In the genomic region with DNA sequence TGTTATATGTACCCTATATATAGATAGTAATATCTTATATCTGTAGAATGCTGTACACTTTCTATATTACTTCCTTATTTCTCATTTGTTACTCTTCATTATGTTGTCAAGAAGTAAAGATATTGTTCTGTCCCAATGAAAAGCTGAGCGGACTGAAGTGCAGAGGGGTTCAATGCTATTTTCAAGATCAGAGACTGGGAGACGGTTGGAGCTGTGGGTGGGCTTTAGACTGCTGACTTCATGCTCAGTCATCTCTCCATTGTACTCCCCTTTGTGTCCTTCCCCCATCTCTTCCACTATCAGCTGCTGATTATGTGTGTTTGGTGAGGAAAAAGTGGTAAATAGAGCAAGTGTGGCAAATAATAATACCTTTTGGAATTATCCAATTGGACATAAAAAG, we compare ENCODE assay signal across 29 cellular contexts.
"Had no signal": no experiment of that assay in that cellular context is flagged by ENCODE, and none has a peak within 500 bp of the region (broad histone marks: within the 10 kb centered on the region; RNA-seq: fewer than 3 reads in every experiment).

No MANE protein-coding gene starts in this region.

- H3K79me2 ChIP-seq: parathyroid adenoma had no signal

- H2AFZ ChIP-seq: parathyroid adenoma had no signal

- H3K4me3 Mint-ChIP-seq: naive thymus-derived CD4-positive, alpha-beta T cell; natural killer cell; nephron; stimulated activated effector memory CD8-positive, alpha-beta T cell treated with anti-CD3 and anti-CD28 coated beads, Interleukin-12 subunit alpha, Interleukin-12 subunit beta, amount 100 ng/mL, for 72 hours; stimulated activated naive B cell treated with anti-CD40 and anti-IgM and Interleukin-4, amounts not matched to agents 10 μg/mL and 1 μg/mL and 100 μg/mL, for 72 hours; stimulated activated naive CD8-positive, alpha-beta T cell treated with anti-CD3 and anti-CD28 coated beads, Interleukin-15, Interleukin-2, amounts not matched to agents 100 ng/mL and 50 ng/mL, for 24 hours; type B pancreatic cell had no signal

- ATAC-seq: naive thymus-derived CD4-positive, alpha-beta T cell; natural killer cell; psoas muscle; right cardiac atrium; right lobe of liver; stimulated activated effector memory CD8-positive, alpha-beta T cell treated with anti-CD3 and anti-CD28 coated beads, Interleukin-12 subunit alpha, Interleukin-12 subunit beta, amount 100 ng/mL, for 72 hours; stimulated activated naive B cell treated with anti-CD40 and anti-IgM and Interleukin-4, amounts not matched to agents 10 μg/mL and 1 μg/mL and 100 μg/mL, for 72 hours; upper lobe of right lung had no signal

- H3K9me3 ChIP-seq: neutrophil, ovary, psoas muscle, right lobe of liver, sigmoid colon, stomach, thoracic aorta, thyroid gland, tibial nerve, upper lobe of right lung, uterus had no signal

- H3K4me1 ChIP-seq: psoas muscle, right lobe of liver, stomach, thyroid gland, upper lobe of right lung, uterus had no signal

- H3K27ac Mint-ChIP-seq: naive thymus-derived CD4-positive, alpha-beta T cell; natural killer cell; nephron; progenitor cell of endocrine pancreas; stimulated activated effector memory CD8-positive, alpha-beta T cell treated with anti-CD3 and anti-CD28 coated beads, Interleukin-12 subunit alpha, Interleukin-12 subunit beta, amount 100 ng/mL, for 72 hours; stimulated activated naive B cell treated with anti-CD40 and anti-IgM and Interleukin-4, amounts not matched to agents 10 μg/mL and 1 μg/mL and 100 μg/mL, for 72 hours; stimulated activated naive CD8-positive, alpha-beta T cell treated with anti-CD3 and anti-CD28 coated beads, Interleukin-15, Interleukin-2, amounts not matched to agents 100 ng/mL and 50 ng/mL, for 24 hours; type B pancreatic cell had no signal

- H3K4me1 Mint-ChIP-seq: naive thymus-derived CD4-positive, alpha-beta T cell; natural killer cell; stimulated activated effector memory CD8-positive, alpha-beta T cell treated with anti-CD3 and anti-CD28 coated beads, Interleukin-12 subunit alpha, Interleukin-12 subunit beta, amount 100 ng/mL, for 72 hours; stimulated activated naive B cell treated with anti-CD40 and anti-IgM and Interleukin-4, amounts not matched to agents 10 μg/mL and 1 μg/mL and 100 μg/mL, for 72 hours had no signal

- H3K9me3 Mint-ChIP-seq: natural killer cell; nephron; stimulated activated effector memory CD8-positive, alpha-beta T cell treated with anti-CD3 and anti-CD28 coated beads, Interleukin-12 subunit alpha, Interleukin-12 subunit beta, amount 100 ng/mL, for 72 hours; stimulated activated naive CD8-positive, alpha-beta T cell treated with anti-CD3 and anti-CD28 coated beads, Interleukin-15, Interleukin-2, amounts not matched to agents 100 ng/mL and 50 ng/mL, for 24 hours had no signal

- H3K27me3 ChIP-seq: neutrophil, ovary, right lobe of liver, sigmoid colon, stomach, thyroid gland, tibial nerve, upper lobe of right lung, uterus had no signal

- H3K27me3 Mint-ChIP-seq: naive thymus-derived CD4-positive, alpha-beta T cell; progenitor cell of endocrine pancreas; stimulated activated naive CD8-positive, alpha-beta T cell treated with anti-CD3 and anti-CD28 coated beads, Interleukin-15, Interleukin-2, amounts not matched to agents 100 ng/mL and 50 ng/mL, for 24 hours had no signal

- H3K9ac ChIP-seq: parathyroid adenoma had no signal

- H3K27ac ChIP-seq: neutrophil, ovary, parathyroid adenoma, psoas muscle, right lobe of liver, sigmoid colon, stomach, thoracic aorta, thyroid gland, tibial nerve, upper lobe of right lung, uterus had no signal

- H3K36me3 ChIP-seq: neutrophil, ovary, right lobe of liver, sigmoid colon, stomach, thoracic aorta, thyroid gland, tibial nerve, upper lobe of right lung, uterus had no signal

- H3K36me3 Mint-ChIP-seq: naive thymus-derived CD4-positive, alpha-beta T cell; natural killer cell; stimulated activated effector memory CD8-positive, alpha-beta T cell treated with anti-CD3 and anti-CD28 coated beads, Interleukin-12 subunit alpha, Interleukin-12 subunit beta, amount 100 ng/mL, for 72 hours; stimulated activated naive B cell treated with anti-CD40 and anti-IgM and Interleukin-4, amounts not matched to agents 10 μg/mL and 1 μg/mL and 100 μg/mL, for 72 hours; type B pancreatic cell had no signal

- H3K4me3 ChIP-seq: ovary, psoas muscle, right lobe of liver, sigmoid colon, stomach, thoracic aorta, thyroid gland, tibial nerve, upper lobe of right lung, uterus had no signal

- DNase-seq: naive thymus-derived CD4-positive, alpha-beta T cell; natural killer cell; nucleus accumbens; ovary; posterior cingulate gyrus; psoas muscle; right cardiac atrium; right lobe of liver; sigmoid colon; small intestine; stimulated activated CD4-positive, alpha-beta T cell treated with anti-CD3 and anti-CD28 coated beads, Interleukin-15, amount 100 ng/mL, for 24 hours; stimulated activated CD4-positive, alpha-beta T cell treated with anti-CD3 and anti-CD28 coated beads, Interleukin-2, amount 100 ng/mL, for 24 hours; stimulated activated CD4-positive, alpha-beta T cell treated with anti-CD3 and anti-CD28 coated beads, Interleukin-2, amount 100 ng/mL, for 48 hours; stimulated activated CD4-positive, alpha-beta T cell treated with anti-CD3 and anti-CD28 coated beads, Interleukin-4, amount 100 ng/mL, for 24 hours; stimulated activated naive B cell treated with anti-CD40 and anti-IgM and Interleukin-4, amounts not matched to agents 10 μg/mL and 1 μg/mL and 100 μg/mL, for 72 hours; stimulated activated naive CD4-positive, alpha-beta T cell treated with Interleukin-2 at 50 U/mL for 16 hours; stomach; thyroid gland; upper lobe of right lung; uterus had no signal
